Comparison of ENCODE assay signal across 15 cellular contexts in the genomic region with DNA sequence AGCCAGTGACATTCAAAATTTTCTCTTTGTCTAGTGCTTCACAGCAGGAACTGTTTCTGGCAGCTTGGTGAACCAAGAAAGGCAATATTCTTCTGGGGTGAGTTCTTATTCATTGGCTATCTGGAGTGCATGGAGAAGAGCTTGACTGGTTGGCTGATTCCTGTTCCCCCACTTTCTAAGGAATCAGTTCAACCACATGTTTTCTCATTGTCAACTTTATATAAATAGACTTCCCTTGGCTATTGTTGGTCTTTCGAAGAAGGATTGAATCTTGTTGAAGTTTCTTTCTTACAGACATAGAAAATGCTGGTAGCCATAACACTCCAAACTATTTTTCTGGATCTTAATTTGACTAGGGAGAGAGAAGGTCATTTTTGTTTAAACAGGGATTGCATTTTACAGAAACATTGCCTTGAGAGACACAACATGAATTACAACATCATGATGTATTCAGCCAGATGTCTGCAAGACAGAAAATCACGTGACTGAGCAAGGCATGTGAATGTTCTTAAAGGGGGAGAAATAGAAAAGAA.
DNase-seq lines count a peak whose midpoint lies in the region; ATAC-seq and TF ChIP-seq lines count a peak whose summit lies in the region.
"Had no signal": no experiment of that assay in that cellular context is flagged by ENCODE, and none has a peak within 500 bp of the region (broad histone marks: within the 10 kb centered on the region; RNA-seq: fewer than 3 reads in every experiment).

No MANE protein-coding gene starts in this region.

- H3K9me3 Mint-ChIP-seq in dendritic cell treated with granulocyte-macrophage colony-stimulating factor and Interleukin-4, amounts not matched to agents 40 ng/mL and 50 ng/mL, for 4 days, result no peaks in the 10 kb centered on the region
- H3K9me3 Mint-ChIP-seq: activated CD4-positive, alpha-beta T cell treated with anti-CD3 and anti-CD28 coated beads, Interleukin-2, amount 10 ng/mL, durations not matched to agents 24 days and 14 days; type B pancreatic cell had no signal

- H3K27me3 ChIP-seq in IMR-90 (ENCODE audit: control insufficient read depth, insufficient read depth, low read length), result no peaks in the 10 kb centered on the region
- H3K27me3 ChIP-seq: MG63 had no signal

- peak overlapping the region; percentile 75; the same call in 1 of the 2 replicates for H3K18ac ChIP-seq in IMR-90 (ENCODE audit: low read depth, low read length)

- peaks cover 29% of the 10 kb centered on the region for H3K4me1 Mint-ChIP-seq in dendritic cell treated with granulocyte-macrophage colony-stimulating factor and Interleukin-4, amounts not matched to agents 40 ng/mL and 50 ng/mL, for 4 days (ENCODE audit: low read depth)
- H3K4me1 Mint-ChIP-seq: activated CD4-positive, alpha-beta T cell treated with anti-CD3 and anti-CD28 coated beads, Interleukin-2, amount 10 ng/mL, durations not matched to agents 24 days and 14 days had no signal

- H3K23ac ChIP-seq in IMR-90 (ENCODE audit: low read depth, low read length), result no peak overlapping the region; the same call in 1 of the 2 replicates

- TF ChIP-seq CTCF in IMR-90 (conservative IDR thresholded peaks at IDR 0.05; ENCODE audit: low read depth, low read length), result no peak

- no peak overlapping the region for H3K9ac ChIP-seq in IMR-90 (ENCODE audit: low read depth, low read length)

- no peaks in the 10 kb centered on the region for H3K36me3 Mint-ChIP-seq in dendritic cell treated with granulocyte-macrophage colony-stimulating factor and Interleukin-4, amounts not matched to agents 40 ng/mL and 50 ng/mL, for 4 days (ENCODE audit: low read depth)
- H3K36me3 Mint-ChIP-seq: type B pancreatic cell had no signal

- dilution Hi-C loops in IMR-90 (cut with HindIII; ENCODE audit: low sequenced_read_pairs, unreplicated experiment), result no loop called here

- H3K4me2 ChIP-seq in IMR-90 (ENCODE audit: low read depth, low read length), result peak overlapping the region; percentile 5; the same call in 1 of the 2 replicates

- H3K9me1 ChIP-seq in IMR-90 (ENCODE audit: insufficient read depth, low read length), result no peaks in the 10 kb centered on the region

- CTCF ChIA-PET in IMR-90 (lab: Yijun Ruan, JAX) (no interaction called here), HEK293T (lab: Yijun Ruan, JAX) (no interaction called here)

- in situ Hi-C loops in IMR-90 (cut with MboI; ENCODE audit: low sequenced_read_pairs), result no loop called here

- H3K4me3 Mint-ChIP-seq in dendritic cell treated with granulocyte-macrophage colony-stimulating factor and Interleukin-4, amounts not matched to agents 40 ng/mL and 50 ng/mL, for 4 days, result no peak overlapping the region
- H3K4me3 Mint-ChIP-seq: activated CD4-positive, alpha-beta T cell treated with anti-CD3 and anti-CD28 coated beads, Interleukin-2, amount 10 ng/mL, durations not matched to agents 24 days and 14 days; type B pancreatic cell had no signal

- no peaks in the 10 kb centered on the region for H3K27me3 Mint-ChIP-seq in dendritic cell treated with granulocyte-macrophage colony-stimulating factor and Interleukin-4, amounts not matched to agents 40 ng/mL and 50 ng/mL, for 4 days
- H3K27me3 Mint-ChIP-seq: activated CD4-positive, alpha-beta T cell treated with anti-CD3 and anti-CD28 coated beads, Interleukin-2, amount 10 ng/mL, durations not matched to agents 24 days and 14 days had no signal

- H2AK9ac ChIP-seq in IMR-90 (replicated peaks; ENCODE audit: low read depth, low read length, poor library complexity), result no peak overlapping the region

- peak overlapping the region; percentile 37 for H2BK5ac ChIP-seq in IMR-90 (ENCODE audit: low read depth, low read length, poor library complexity, severe bottlenecking)

- H2BK120ac ChIP-seq in IMR-90 (ENCODE audit: low read depth, low read length), result peak overlapping the region; percentile 57; the same call in 1 of the 2 replicates

- H3K79me1 ChIP-seq in IMR-90 (ENCODE audit: low read depth in 1 of 2, low read length in 2 of 2), result no peaks in the 10 kb centered on the region

- H3K36me3 ChIP-seq in IMR-90 (ENCODE audit: control insufficient read depth, insufficient read depth, low read length), result no peaks in the 10 kb centered on the region
- H3K36me3 ChIP-seq: MG63 had no signal

- H4K91ac ChIP-seq in IMR-90 (ENCODE audit: insufficient read depth, low read depth, low read length), result peak overlapping the region; percentile 23; the same call in 1 of the 2 replicates

- DNase-seq in IMR-90 (peak; percentile 88), left kidney (ENCODE audit: low read depth, low spot score) (peak; percentile 19), HT-29 (ENCODE audit: low spot score) (no peak), amygdala (lab: John Stamatoyannopoulos, UW) (no peak), HEK293T (ENCODE audit: extremely low spot score) (no peak)
- DNase-seq: activated CD4-positive, alpha-beta T cell treated with anti-CD3 and anti-CD28 coated beads, Interleukin-2, amount 10 ng/mL, durations not matched to agents 24 days and 14 days; activated effector memory CD4-positive, alpha-beta T cell treated with anti-CD3 and anti-CD28 coated beads, Interleukin-2, amount 50 U/mL, for 16 hours; dermis blood vessel endothelial cell; MG63; NCI-H82; SW 1271 had no signal

- peaks cover 3% of the 10 kb centered on the region; the same call in 1 of the 2 replicates for H3K4me1 ChIP-seq in IMR-90 (ENCODE audit: control insufficient read depth, insufficient read depth, low read length)

- no peak overlapping the region for H3K56ac ChIP-seq in IMR-90 (ENCODE audit: extremely low read depth, insufficient read depth, low read length)

- H2BK20ac ChIP-seq in IMR-90 (ENCODE audit: low read depth, low read length), result 0 out of 2 replicates have a peak overlapping the region, but pooled peaks have one; percentile 5

- ATAC-seq in IMR-90 (ENCODE audit: low read depth) (peak; percentile 80), HG03342 (IDR thresholded peaks at IDR 0.05; ENCODE audit: unreplicated experiment) (no peak)

- peak overlapping the region; percentile 61; the same call in 1 of the 2 replicates for H4K5ac ChIP-seq in IMR-90 (ENCODE audit: low read depth, low read length)

- no peak for TF ChIP-seq RAD21 in IMR-90 (IDR thresholded peaks at IDR 0.05; ENCODE audit: low read length)

- peak overlapping the region; percentile 57; the same call in 1 of the 2 replicates for H2AK5ac ChIP-seq in IMR-90 (ENCODE audit: low read depth, low read length)

- intact Hi-C loops in IMR-90 (cut with micrococcal nuclease), result no loop called here
- intact Hi-C loops in dendritic cell treated with granulocyte-macrophage colony-stimulating factor and Interleukin-4, amounts not matched to agents 40 ng/mL and 50 ng/mL, for 4 days (cut with micrococcal nuclease), result no loop called here

- peak overlapping the region; percentile 57 for H3K27ac Mint-ChIP-seq in dendritic cell treated with granulocyte-macrophage colony-stimulating factor and Interleukin-4, amounts not matched to agents 40 ng/mL and 50 ng/mL, for 4 days
- H3K27ac Mint-ChIP-seq: activated CD4-positive, alpha-beta T cell treated with anti-CD3 and anti-CD28 coated beads, Interleukin-2, amount 10 ng/mL, durations not matched to agents 24 days and 14 days; type B pancreatic cell had no signal

- H3K14ac ChIP-seq in IMR-90 (replicated peaks; ENCODE audit: low read depth, low read length), result no peak overlapping the region

- WGBS in IMR-90 (ENCODE audit: extremely low coverage in 2 of 2, insufficient read length in 1 of 2), 2 experiments, result no CpG with 5 or more reads among the region's 2 CpGs

- peak overlapping the region; percentile 29; the same call in 1 of the 2 replicates for H3K4ac ChIP-seq in IMR-90 (ENCODE audit: low read depth, low read length)

- POLR2A ChIA-PET in IMR-90 (lab: Charles Lee; ENCODE audit: unreplicated experiment), result no interaction called here
- POLR2A ChIA-PET in HEK293T (lab: Yijun Ruan, JAX), result no interaction called here

- no peaks in the 10 kb centered on the region for H4K20me1 ChIP-seq in IMR-90 (ENCODE audit: insufficient read depth, low read length)

- H4K8ac ChIP-seq in IMR-90 (ENCODE audit: low read depth in 2 of 2, low read length in 2 of 2), result no peak overlapping the region

- TF ChIP-seq POLR2A in IMR-90 (IDR thresholded peaks at IDR 0.05; ENCODE audit: low read depth, low read length), result no peak

- BruUV-seq in IMR-90 (replicated peaks; lab: Mats Ljungman, UMichigan), result no TSS peak

- 0 out of 3 replicates have a peak overlapping the region, but pooled peaks have one; percentile 24 for H2BK15ac ChIP-seq in IMR-90 (ENCODE audit: low read depth, low read length)

- no peak overlapping the region for H2AFZ ChIP-seq in IMR-90 (replicated peaks; ENCODE audit: low read length, poor library complexity)

- H3K27ac ChIP-seq in IMR-90 (ENCODE audit: insufficient read depth, low read length) (peak overlapping the region; percentile 0; the same call in 1 of the 2 replicates), skin epidermis (peak overlapping the region in 11 of 21 experiments; percentile 24 to 66 (median 44))

- H3K9me3 ChIP-seq in IMR-90 (ENCODE audit: control insufficient read depth, insufficient read depth, low read length), result no peaks in the 10 kb centered on the region
- H3K9me3 ChIP-seq: MG63 had no signal

- no peak overlapping the region for H3K4me3 ChIP-seq in IMR-90 (ENCODE audit: insufficient read depth, low read depth, low read length)
- no peak overlapping the region for H3K4me3 ChIP-seq in skin epidermis
- H3K4me3 ChIP-seq: MG63 had no signal

TF ChIP-seq in IMR-90, 13 proteins besides CTCF, POLR2A, EP300 and RAD21 (continues in another document):
- TF ChIP-seq MAZ (IDR thresholded peaks at IDR 0.05; ENCODE audit: borderline replicate concordance, low read depth, low read length), result no peak
- TF ChIP-seq, protein P1, sequence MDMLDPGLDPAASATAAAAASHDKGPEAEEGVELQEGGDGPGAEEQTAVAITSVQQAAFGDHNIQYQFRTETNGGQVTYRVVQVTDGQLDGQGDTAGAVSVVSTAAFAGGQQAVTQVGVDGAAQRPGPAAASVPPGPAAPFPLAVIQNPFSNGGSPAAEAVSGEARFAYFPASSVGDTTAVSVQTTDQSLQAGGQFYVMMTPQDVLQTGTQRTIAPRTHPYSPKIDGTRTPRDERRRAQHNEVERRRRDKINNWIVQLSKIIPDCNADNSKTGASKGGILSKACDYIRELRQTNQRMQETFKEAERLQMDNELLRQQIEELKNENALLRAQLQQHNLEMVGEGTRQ (IDR thresholded peaks at IDR 0.05; ENCODE audit: low read depth, low read length), result peak; percentile 75

TF ChIP-seq in HEK293T, 16 proteins besides CTCF, POLR2A, EP300 and RAD21 (continues in another document):
- TF ChIP-seq, protein P2, sequence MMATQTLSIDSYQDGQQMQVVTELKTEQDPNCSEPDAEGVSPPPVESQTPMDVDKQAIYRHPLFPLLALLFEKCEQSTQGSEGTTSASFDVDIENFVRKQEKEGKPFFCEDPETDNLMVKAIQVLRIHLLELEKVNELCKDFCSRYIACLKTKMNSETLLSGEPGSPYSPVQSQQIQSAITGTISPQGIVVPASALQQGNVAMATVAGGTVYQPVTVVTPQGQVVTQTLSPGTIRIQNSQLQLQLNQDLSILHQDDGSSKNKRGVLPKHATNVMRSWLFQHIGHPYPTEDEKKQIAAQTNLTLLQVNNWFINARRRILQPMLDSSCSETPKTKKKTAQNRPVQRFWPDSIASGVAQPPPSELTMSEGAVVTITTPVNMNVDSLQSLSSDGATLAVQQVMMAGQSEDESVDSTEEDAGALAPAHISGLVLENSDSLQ (IDR thresholded peaks at IDR 0.05), result no peak
- TF ChIP-seq BHLHE40 (IDR thresholded peaks at IDR 0.05; ENCODE audit: borderline replicate concordance) (no peak), FOXK2 (IDR thresholded peaks at IDR 0.05) (no peak)

Comparison
In these comparisons a context has a peak if more than half of its experiments do, and no peak if none do; other contexts are left out.
1. DNase-seq: peak in IMR-90 (single experiment) and left kidney (single experiment); none in HT-29 (single experiment), amygdala (0 of 56) and HEK293T (single experiment).